In the genomic region with DNA sequence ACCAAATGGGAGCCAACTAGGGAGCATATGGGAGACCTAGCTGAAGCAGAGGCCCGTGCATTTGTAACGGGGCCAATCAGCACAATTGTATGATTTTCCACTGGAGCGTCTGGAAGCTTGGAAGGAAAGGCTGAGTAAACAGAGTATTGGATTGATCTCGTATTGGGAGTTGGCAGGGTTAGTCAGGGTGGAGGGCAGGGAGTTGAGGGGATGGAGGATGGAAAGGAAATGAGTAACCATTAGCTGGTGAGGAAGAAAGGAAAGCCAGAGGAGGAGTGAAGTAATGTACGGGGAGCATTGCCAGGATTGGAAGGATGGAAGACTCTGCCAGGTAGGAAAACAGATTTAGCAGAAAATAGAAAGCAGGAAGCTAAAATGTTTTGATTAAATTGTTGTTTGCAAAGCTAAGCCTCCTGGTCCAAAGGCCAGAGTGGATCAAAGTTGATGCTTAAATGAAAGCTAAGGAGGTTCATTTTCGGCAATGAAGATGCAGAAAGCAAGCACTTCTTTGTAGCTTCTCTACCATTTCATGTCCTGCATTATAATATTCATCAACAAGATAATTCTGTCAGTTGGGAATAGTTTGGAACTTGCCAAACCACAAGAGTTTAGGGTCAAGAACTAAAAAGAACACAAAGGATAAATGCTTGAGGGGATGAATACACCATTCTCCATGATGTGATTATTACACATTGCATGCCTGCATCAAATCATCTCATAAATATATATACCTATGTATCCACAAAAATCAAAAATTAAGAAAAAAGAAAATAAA, we compare ENCODE assay signal across 17 cellular contexts.
DNase-seq lines count a peak whose midpoint lies in the region; ATAC-seq, FAIRE-seq and TF ChIP-seq lines count a peak whose summit lies in the region.
"Had no signal": no experiment of that assay in that cellular context is flagged by ENCODE, and none has a peak within 500 bp of the region (broad histone marks: within the 10 kb centered on the region; RNA-seq: fewer than 3 reads in every experiment).

No MANE protein-coding gene starts in this region.

- H3K27me3 ChIP-seq in endothelial cell of umbilical vein (ENCODE audit: control insufficient read depth in 2 of 2, insufficient read depth in 2 of 2, low read length in 2 of 2) (no peaks in the 10 kb centered on the region), esophagus muscularis mucosa (no peaks in the 10 kb centered on the region)
- H3K27me3 ChIP-seq: esophagus squamous epithelium, upper lobe of right lung had no signal

- CTCF ChIA-PET in endothelial cell of umbilical vein (lab: Charles Lee), result interaction anchor here (0.8 to 2.1 kb wide), 10 partner anchors 8 to 121 kb away, joined by 3 to 20 read pairs (median 4); no protein-coding TSS in a partner anchor

- dilution Hi-C loops in endothelial cell of umbilical vein (cut with MboI; ENCODE audit: extremely low pct_ligation_motif_present, low sequenced_read_pairs), result no loop called here

- no peaks in the 10 kb centered on the region for H3K36me3 Mint-ChIP-seq in nephron progenitor cell (ENCODE audit: low read depth)

- no peaks in the 10 kb centered on the region for H3K9me3 Mint-ChIP-seq in nephron progenitor cell
- H3K9me3 Mint-ChIP-seq: activated CD4-positive, alpha-beta memory T cell treated with anti-CD3 and anti-CD28 coated beads, Interleukin-2, amount 10 ng/mL, durations not matched to agents 7 days and 5 days had no signal

- H3K27me3 Mint-ChIP-seq in nephron progenitor cell (ENCODE audit: low read depth, poor library complexity), result no peaks in the 10 kb centered on the region
- H3K27me3 Mint-ChIP-seq: progenitor cell of endocrine pancreas had no signal

- no peaks in the 10 kb centered on the region for H4K20me1 ChIP-seq in endothelial cell of umbilical vein (replicated peaks; ENCODE audit: control insufficient read depth, extremely low read depth, insufficient read depth, low read length)

- H3K4me1 Mint-ChIP-seq in nephron progenitor cell, result no peaks in the 10 kb centered on the region
- H3K4me1 Mint-ChIP-seq: activated CD4-positive, alpha-beta memory T cell treated with anti-CD3 and anti-CD28 coated beads, Interleukin-2, amount 10 ng/mL, durations not matched to agents 7 days and 5 days had no signal

- H3K79me2 ChIP-seq in endothelial cell of umbilical vein (ENCODE audit: control insufficient read depth, insufficient read depth, low read length), result no peaks in the 10 kb centered on the region

- H3K4me3 ChIP-seq in endothelial cell of umbilical vein (replicated peaks in 1 of 3; ENCODE audit: insufficient read depth in 1 of 3, low read depth in 1 of 3, low read length in 3 of 3) (peak overlapping the region in 1 of 3 experiments; percentile 30), esophagus muscularis mucosa (no peak overlapping the region)
- H3K4me3 ChIP-seq: esophagus squamous epithelium, upper lobe of right lung had no signal

- FAIRE-seq in endothelial cell of umbilical vein (lab: Jason Lieb, UNC), result peak; percentile 92

- H3K4me2 ChIP-seq in endothelial cell of umbilical vein (ENCODE audit: insufficient read depth, low read length), result peak overlapping the region; percentile 83

- TF ChIP-seq CTCF in endothelial cell of umbilical vein (IDR thresholded peaks at IDR 0.05; ENCODE audit: extremely low read depth in 1 of 2, insufficient read depth in 1 of 2, low read depth in 1 of 2, low read length in 2 of 2) (no peak), esophagus muscularis mucosa (IDR thresholded peaks at IDR 0.05) (no peak), nephron progenitor cell (IDR thresholded peaks at IDR 0.05) (no peak)

- no peak overlapping the region for H3K27ac Mint-ChIP-seq in nephron progenitor cell
- H3K27ac Mint-ChIP-seq: activated CD4-positive, alpha-beta memory T cell treated with anti-CD3 and anti-CD28 coated beads, Interleukin-2, amount 10 ng/mL, durations not matched to agents 7 days and 5 days had no signal

- no peak for TF ChIP-seq EP300 in esophagus muscularis mucosa (IDR thresholded peaks at IDR 0.05)

- TF ChIP-seq POLR2A in endothelial cell of umbilical vein (IDR thresholded peaks at IDR 0.05; ENCODE audit: low read depth, low read length), result no peak
- TF ChIP-seq POLR2A in esophagus muscularis mucosa (IDR thresholded peaks at IDR 0.05; ENCODE audit: low read depth), result no peak

- no peak overlapping the region for H3K9ac ChIP-seq in endothelial cell of umbilical vein (replicated peaks; ENCODE audit: extremely low read depth, insufficient read depth, low read length)

- H3K27ac ChIP-seq in endothelial cell of umbilical vein (ENCODE audit: insufficient read depth, low read depth, low read length) (peak overlapping the region; percentile 46), esophagus muscularis mucosa (replicated peaks in 1 of 4) (no peak overlapping the region)
- H3K27ac ChIP-seq: esophagus squamous epithelium, upper lobe of right lung had no signal

- no peaks in the 10 kb centered on the region for H3K36me3 ChIP-seq in endothelial cell of umbilical vein (ENCODE audit: control insufficient read depth in 2 of 2, extremely low read depth in 1 of 2, insufficient read depth in 2 of 2, low read length in 2 of 2)
- H3K36me3 ChIP-seq in esophagus muscularis mucosa, result no peaks in the 10 kb centered on the region
- H3K36me3 ChIP-seq: esophagus squamous epithelium, upper lobe of right lung had no signal

- H2AFZ ChIP-seq in endothelial cell of umbilical vein (ENCODE audit: low read depth, low read length), result peak overlapping the region; percentile 79

- 62% methylated on average over 6 of the region's 6 CpGs for WGBS in esophagus muscularis mucosa

- DNase-seq in Daoy (ENCODE audit: low read depth), result peak; percentile 19
- DNase-seq in RKO (ENCODE audit: low spot score), result peak; percentile 82
- peak; percentile 95 for DNase-seq in endothelial cell of umbilical vein (ENCODE audit: low read depth, low spot score)
- peak; percentile 54 to 82 for DNase-seq in lung microvascular endothelial cell (ENCODE audit: low read depth in 2 of 2)
- DNase-seq in OCI-M1 (lab: John Stamatoyannopoulos, UW), result no peak
- no peak for DNase-seq in esophagus muscularis mucosa (ENCODE audit: extremely low spot score)
- DNase-seq in nephron progenitor cell, result no peak
- DNase-seq: activated CD4-positive, alpha-beta memory T cell treated with anti-CD3 and anti-CD28 coated beads, Interleukin-2, amount 10 ng/mL, durations not matched to agents 7 days and 5 days; activated gamma-delta T cell treated with Interleukin-2 at 50 U/mL for 16 hours; AML-193; DMS 273 treated with DMSO at 0.1 percent for 48 hours; esophagus squamous epithelium; NCI-H1105 treated with DMSO at 0.1 percent for 48 hours; RPMI8226; upper lobe of right lung had no signal

- BruUV-seq in endothelial cell of umbilical vein (replicated peaks; lab: Mats Ljungman, UMichigan), result no TSS peak

- no peak for ATAC-seq in HG02571 (IDR thresholded peaks at IDR 0.05; ENCODE audit: unreplicated experiment)
- ATAC-seq: upper lobe of right lung had no signal

- H3K4me1 ChIP-seq in endothelial cell of umbilical vein (ENCODE audit: control insufficient read depth, extremely low read depth, insufficient read depth, low read length) (peaks cover 23% of the 10 kb centered on the region), esophagus muscularis mucosa (peaks cover 0 to 10% (median 0%) of the 10 kb centered on the region in 4 donors)

- no peak overlapping the region for H3K4me3 Mint-ChIP-seq in nephron progenitor cell
- H3K4me3 Mint-ChIP-seq: activated CD4-positive, alpha-beta memory T cell treated with anti-CD3 and anti-CD28 coated beads, Interleukin-2, amount 10 ng/mL, durations not matched to agents 7 days and 5 days had no signal

- H3K9me3 ChIP-seq in endothelial cell of umbilical vein (replicated peaks; ENCODE audit: control insufficient read depth, insufficient read depth, low read length), result no peaks in the 10 kb centered on the region
- no peaks in the 10 kb centered on the region for H3K9me3 ChIP-seq in esophagus muscularis mucosa
- H3K9me3 ChIP-seq: esophagus squamous epithelium, upper lobe of right lung had no signal

- POLR2A ChIA-PET in endothelial cell of umbilical vein (lab: Charles Lee), result interaction anchor here (1.5 kb wide), 1 partner anchor 58 kb away, joined by 3 read pairs; no protein-coding TSS in a partner anchor

- intact Hi-C loops in endothelial cell of umbilical vein (cut with micrococcal nuclease), result loop anchor here (2.0 kb wide), 1 partner anchor 54 kb away; no protein-coding TSS in a partner anchor
- intact Hi-C loops in esophagus muscularis mucosa (cut with DNase I), result no loop called here

- no peaks in the 10 kb centered on the region for H3K9me1 ChIP-seq in endothelial cell of umbilical vein (replicated peaks; ENCODE audit: control insufficient read depth, extremely low read depth, insufficient read depth, low read length)

TF ChIP-seq in endothelial cell of umbilical vein, 7 proteins besides CTCF, POLR2A, EP300 and RAD21:
- TF ChIP-seq MYC (IDR thresholded peaks at IDR 0.05; ENCODE audit: low read depth, low read length), result no peak
- peak; percentile 88 for TF ChIP-seq FOS (IDR thresholded peaks at IDR 0.05; ENCODE audit: borderline replicate concordance, insufficient read depth, low read length)
- peak; percentile 50 for TF ChIP-seq GATA2 (IDR thresholded peaks at IDR 0.05; ENCODE audit: insufficient read depth, insufficient read length, low read depth, low read length)
- peak; percentile 66 for TF ChIP-seq JUN (IDR thresholded peaks at IDR 0.05; ENCODE audit: borderline replicate concordance, insufficient read depth, insufficient read length, low read depth)
- TF ChIP-seq, protein P1, sequence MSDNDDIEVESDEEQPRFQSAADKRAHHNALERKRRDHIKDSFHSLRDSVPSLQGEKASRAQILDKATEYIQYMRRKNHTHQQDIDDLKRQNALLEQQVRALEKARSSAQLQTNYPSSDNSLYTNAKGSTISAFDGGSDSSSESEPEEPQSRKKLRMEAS (IDR thresholded peaks at IDR 0.05; ENCODE audit: insufficient read depth, insufficient read length), result no peak
- TF ChIP-seq POLR2AphosphoS5 (IDR thresholded peaks at IDR 0.05; ENCODE audit: insufficient read depth, low read depth, low read length), result peak; percentile 75
- no peak for TF ChIP-seq EZH2 (IDR thresholded peaks at IDR 0.05; ENCODE audit: borderline replicate concordance, low read depth, low read length, severe bottlenecking)
TF ChIP-seq in endothelial cell of umbilical vein: peak in this region for 4.

Comparison
In these comparisons a context has a peak if more than half of its experiments do, and no peak if none do; other contexts are left out.
1. DNase-seq: peak in Daoy (single experiment), RKO (single experiment), endothelial cell of umbilical vein (single experiment) and lung microvascular endothelial cell (2 of 2); none in OCI-M1 (single experiment), esophagus muscularis mucosa (single experiment) and nephron progenitor cell (single experiment).